Comparison of ENCODE assay signal across 9 cellular contexts in the genomic region with DNA sequence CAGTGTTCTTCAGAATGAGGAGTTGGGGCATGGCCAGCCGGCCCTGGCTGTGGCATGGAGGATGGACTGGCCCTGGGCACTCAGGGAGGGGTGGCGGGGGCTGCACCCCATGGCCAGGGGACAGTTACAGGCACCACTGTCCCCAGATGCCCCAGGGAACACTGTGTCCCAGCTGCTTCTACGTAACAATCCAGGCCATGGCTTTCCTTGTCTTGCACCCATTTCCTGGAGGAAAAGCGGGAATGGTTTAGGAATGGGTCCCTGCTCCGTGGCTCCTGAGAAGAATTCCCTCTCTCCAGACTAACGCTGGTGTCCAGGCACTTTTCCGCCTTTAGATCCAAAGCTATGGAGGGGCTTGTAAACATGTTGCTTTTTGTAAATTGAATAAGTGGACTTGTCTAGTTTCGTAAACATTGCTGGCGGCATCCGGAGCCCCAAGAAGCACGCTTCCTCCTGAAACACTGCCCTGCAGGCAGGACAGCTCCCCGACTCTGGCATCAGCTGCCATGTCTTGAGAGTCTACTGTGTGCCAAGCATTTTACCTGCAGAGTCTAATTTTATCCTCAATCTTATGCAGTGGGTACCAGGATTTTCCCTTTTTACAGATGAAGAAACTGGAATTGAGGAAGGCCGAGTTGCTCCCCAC.
DNase-seq lines count a peak whose midpoint lies in the region; ATAC-seq and TF ChIP-seq lines count a peak whose summit lies in the region.
"Had no signal": no experiment of that assay in that cellular context is flagged by ENCODE, and none has a peak within 500 bp of the region (broad histone marks: within the 10 kb centered on the region; RNA-seq: fewer than 3 reads in every experiment).

No MANE protein-coding gene starts in this region.

- peaks cover 41 to 85% (median 75%) of the 10 kb centered on the region in 10 experiments for H3K4me1 ChIP-seq in BLaER1 treated with 17β-estradiol and CSF1 and Interleukin-3, amounts not matched to agents 10 nM and 100 nM
- peaks cover 18 to 36% of the 10 kb centered on the region in 2 donors for H3K4me1 ChIP-seq in thyroid gland

- intact Hi-C loops in thyroid gland (cut with DNase I): loop anchor here (10.0 kb wide), 1 partner anchor 45 kb away; no protein-coding TSS in a partner anchor

- no peaks in the 10 kb centered on the region for H3K9me3 Mint-ChIP-seq in central memory CD8-positive, alpha-beta T cell
- H3K9me3 Mint-ChIP-seq in naive B cell: no peaks in the 10 kb centered on the region

- peak overlapping the region; percentile 45 to 67 (median 52) for H3K4me3 ChIP-seq in BLaER1 treated with 17β-estradiol and CSF1 and Interleukin-3, amounts not matched to agents 10 nM and 100 nM
- H3K4me3 ChIP-seq in thyroid gland (replicated peaks in 1 of 3): no peak overlapping the region
- H3K4me3 ChIP-seq: K562 had no signal

- H3K27me3 ChIP-seq in BLaER1 treated with 17β-estradiol and CSF1 and Interleukin-3, amounts not matched to agents 10 nM and 100 nM: no peaks in the 10 kb centered on the region
- no peaks in the 10 kb centered on the region for H3K27me3 ChIP-seq in thyroid gland

- H3K36me3 Mint-ChIP-seq in central memory CD8-positive, alpha-beta T cell (ENCODE audit: insufficient read depth): peaks cover 19% of the 10 kb centered on the region
- no peaks in the 10 kb centered on the region for H3K36me3 Mint-ChIP-seq in naive B cell

- TF ChIP-seq CTCF in thyroid gland (IDR thresholded peaks at IDR 0.05): no peak

- H3K4me3 Mint-ChIP-seq in central memory CD8-positive, alpha-beta T cell: peak overlapping the region; percentile 78
- H3K4me3 Mint-ChIP-seq in naive B cell: peak overlapping the region; percentile 74 to 91 (median 85)

- peak overlapping the region; percentile 78 to 92 (median 87) for H3K27ac ChIP-seq in BLaER1 treated with 17β-estradiol and CSF1 and Interleukin-3, amounts not matched to agents 10 nM and 100 nM
- no peak overlapping the region for H3K27ac ChIP-seq in thyroid gland

- H4K20me1 ChIP-seq in BLaER1 treated with 17β-estradiol and CSF1 and Interleukin-3, amounts not matched to agents 10 nM and 100 nM: peaks cover 0 to 100% (median 72%) of the 10 kb centered on the region in 11 experiments; a peak in 19 of 22 replicates

- no peaks in the 10 kb centered on the region for H3K27me3 Mint-ChIP-seq in central memory CD8-positive, alpha-beta T cell
- no peaks in the 10 kb centered on the region for H3K27me3 Mint-ChIP-seq in naive B cell

- peak overlapping the region; percentile 87 to 99 (median 94) for H3K4me2 ChIP-seq in BLaER1 treated with 17β-estradiol and CSF1 and Interleukin-3, amounts not matched to agents 10 nM and 100 nM

- no peak for DNase-seq in central memory CD8-positive, alpha-beta T cell (ENCODE audit: low spot score in 2 of 2)
- DNase-seq in naive B cell (no peak), AG20443 (ENCODE audit: low spot score) (no peak), thyroid gland (no peak)
- no peak for DNase-seq in stimulated activated CD8-positive, alpha-beta memory T cell treated with anti-CD3 and anti-CD28 coated beads, Interleukin-4, amount 100 ng/mL, for 48 hours

- H3K9me3 ChIP-seq in BLaER1 treated with 17β-estradiol and CSF1 and Interleukin-3, amounts not matched to agents 10 nM and 100 nM (replicated peaks in 1 of 11): no peaks in the 10 kb centered on the region
- no peaks in the 10 kb centered on the region for H3K9me3 ChIP-seq in thyroid gland

- 84 to 89% methylated on average over 13 of the region's 13 CpGs for WGBS in thyroid gland, 2 donors

- ATAC-seq in HG02759 (IDR thresholded peaks at IDR 0.05; ENCODE audit: unreplicated experiment) (peak; percentile 13), naive B cell (ENCODE audit: low read depth in 2 of 2) (peak; percentile 4 to 26), HG03025 (IDR thresholded peaks at IDR 0.05; ENCODE audit: low FRiP score, unreplicated experiment) (no peak)
- ATAC-seq in central memory CD8-positive, alpha-beta T cell (replicated peaks; ENCODE audit: extremely low read depth, poor library complexity, severe bottlenecking): peak; percentile 13
- ATAC-seq: K562 had no signal

- peak overlapping the region; percentile 99 for H3K27ac Mint-ChIP-seq in central memory CD8-positive, alpha-beta T cell (ENCODE audit: low read depth)
- H3K27ac Mint-ChIP-seq in naive B cell: peak overlapping the region; percentile 87 to 97 (median 94)

- TF ChIP-seq POLR2A in thyroid gland (IDR thresholded peaks at IDR 0.05): no peak

- peaks cover 0 to 10% (median 0%) of the 10 kb centered on the region in 11 experiments; a peak in 4 of 22 replicates for H3K36me3 ChIP-seq in BLaER1 treated with 17β-estradiol and CSF1 and Interleukin-3, amounts not matched to agents 10 nM and 100 nM
- no peaks in the 10 kb centered on the region for H3K36me3 ChIP-seq in thyroid gland

- H3K9ac ChIP-seq in BLaER1 treated with 17β-estradiol and CSF1 and Interleukin-3, amounts not matched to agents 10 nM and 100 nM: peak overlapping the region; percentile 76 to 83 (median 79)

- peaks cover 76% of the 10 kb centered on the region for H3K4me1 Mint-ChIP-seq in central memory CD8-positive, alpha-beta T cell
- peaks cover 40 to 76% (median 69%) of the 10 kb centered on the region in 3 donors for H3K4me1 Mint-ChIP-seq in naive B cell

Comparison
In these comparisons a context has a peak if more than half of its experiments do, and no peak if none do; other contexts are left out.
1. H3K27ac ChIP-seq: peak in BLaER1 treated with 17β-estradiol and CSF1 and Interleukin-3, amounts not matched to agents 10 nM and 100 nM (11 of 11); none in thyroid gland (0 of 3).
2. H3K4me3 ChIP-seq: peak in BLaER1 treated with 17β-estradiol and CSF1 and Interleukin-3, amounts not matched to agents 10 nM and 100 nM (10 of 10); none in thyroid gland (0 of 3).